Comparison of ENCODE assay signal across 22 cellular contexts in genomic region chr2:26710174-26710573, GRCh38. TPM values are rescaled to one million over a fixed set of nuclear protein-coding genes. Genes with fewer than 3 reads are reported as not detected.
DNase-seq lines count a peak whose midpoint lies in the region; ATAC-seq and TF ChIP-seq lines count a peak whose summit lies in the region.
"Had no signal": no experiment of that assay in that cellular context is flagged by ENCODE, and none has a peak within 500 bp of the region (broad histone marks: within the 10 kb centered on the region; RNA-seq: fewer than 3 reads in every experiment).

No MANE protein-coding gene starts in this region.

- 70% methylated on average over 9 of the region's 9 CpGs for WGBS in esophagus muscularis mucosa
- 84% methylated on average over 9 of the region's 9 CpGs for WGBS in thyroid gland, 2 donors

- TF ChIP-seq CTCF in WTC11 (IDR thresholded peaks at IDR 0.05) (no peak), esophagus muscularis mucosa (IDR thresholded peaks at IDR 0.05) (no peak), nephron (IDR thresholded peaks at IDR 0.05; ENCODE audit: unreplicated experiment in 3 of 3) (no peak), thyroid gland (IDR thresholded peaks at IDR 0.05) (no peak), GM10248 (IDR thresholded peaks at IDR 0.05; ENCODE audit: control extremely low read depth, extremely low read depth, low read depth, missing control alignments) (no peak), vagina (IDR thresholded peaks at IDR 0.05) (no peak)

- H3K27me3 ChIP-seq in esophagus muscularis mucosa, result no peaks in the 10 kb centered on the region
- H3K27me3 ChIP-seq in thyroid gland, result no peaks in the 10 kb centered on the region
- no peaks in the 10 kb centered on the region for H3K27me3 ChIP-seq in vagina
- H3K27me3 ChIP-seq: breast epithelium, left lung had no signal

- H3K4me3 ChIP-seq in esophagus muscularis mucosa, result no peak overlapping the region
- H3K4me3 ChIP-seq in thyroid gland (replicated peaks in 1 of 3), result no peak overlapping the region
- H3K4me3 ChIP-seq in vagina, result no peak overlapping the region
- H3K4me3 ChIP-seq: breast epithelium, left lung, mucosa of descending colon, SK-N-MC had no signal

- TF ChIP-seq POLR2A in esophagus muscularis mucosa (IDR thresholded peaks at IDR 0.05; ENCODE audit: low read depth), result no peak
- TF ChIP-seq POLR2A in thyroid gland (IDR thresholded peaks at IDR 0.05), result no peak
- no peak for TF ChIP-seq POLR2A in vagina (IDR thresholded peaks at IDR 0.05)

- no peaks in the 10 kb centered on the region; the same call in 1 of the 2 replicates for H3K27me3 Mint-ChIP-seq in WTC11 (ENCODE audit: low read depth)
- H3K27me3 Mint-ChIP-seq in nephron (ENCODE audit: low read depth), result peaks cover 11% of the 10 kb centered on the region
- H3K27me3 Mint-ChIP-seq: activated CD4-positive, alpha-beta T cell treated with anti-CD3 and anti-CD28 coated beads, Interleukin-2, amount 10 ng/mL, durations not matched to agents 7 days and 5 days; stimulated activated naive CD8-positive, alpha-beta T cell treated with anti-CD3 and anti-CD28 coated beads, Interleukin-15, Interleukin-2, amounts not matched to agents 100 ng/mL and 50 ng/mL, for 24 hours had no signal

- 0 out of 2 replicates have a peak, but pooled peaks have one; percentile 29 for ATAC-seq in WTC11
- ATAC-seq: activated naive CD8-positive, alpha-beta T cell treated with anti-CD3 and anti-CD28 coated beads, Interleukin-2, amount 50 U/mL, for 24 hours; left lung; mucosa of descending colon had no signal

- H3K9me3 Mint-ChIP-seq in WTC11 (no peaks in the 10 kb centered on the region), nephron (no peaks in the 10 kb centered on the region)
- H3K9me3 Mint-ChIP-seq: activated CD4-positive, alpha-beta T cell treated with anti-CD3 and anti-CD28 coated beads, Interleukin-2, amount 10 ng/mL, durations not matched to agents 7 days and 5 days; activated naive CD8-positive, alpha-beta T cell treated with anti-CD3 and anti-CD28 coated beads, Interleukin-2, amount 50 U/mL, for 24 hours; activated T-helper 2 cell treated with anti-CD3 and anti-CD28 coated beads, Interferon-gamma antibody, Interleukin-2, Interleukin-4, amounts not matched to agents 10 μg/mL and 5 μg/mL and 100 μg/mL, durations not matched to agents 14 hours and 24 hours and 36 hours; CD4-positive, CD25-positive, alpha-beta regulatory T cell; stimulated activated naive CD8-positive, alpha-beta T cell treated with anti-CD3 and anti-CD28 coated beads, Interleukin-15, Interleukin-2, amounts not matched to agents 100 ng/mL and 50 ng/mL, for 24 hours had no signal

- intact Hi-C loops in esophagus muscularis mucosa (cut with DNase I), result no loop called here
- intact Hi-C loops in thyroid gland (cut with DNase I), result no loop called here
- intact Hi-C loops in vagina (cut with DNase I), result no loop called here

- POLR2A ChIA-PET in WTC11 (lab: Charles Lee), result no interaction called here
- POLR2A ChIA-PET in GM10248 (lab: Yijun Ruan, JAX), result no interaction called here

- H3K4me3 Mint-ChIP-seq in WTC11, result no peak overlapping the region
- H3K4me3 Mint-ChIP-seq in nephron, result peak overlapping the region in 1 of 3 experiments; percentile 54
- H3K4me3 Mint-ChIP-seq: activated CD4-positive, alpha-beta T cell treated with anti-CD3 and anti-CD28 coated beads, Interleukin-2, amount 10 ng/mL, durations not matched to agents 7 days and 5 days; activated naive CD8-positive, alpha-beta T cell treated with anti-CD3 and anti-CD28 coated beads, Interleukin-2, amount 50 U/mL, for 24 hours; CD4-positive, CD25-positive, alpha-beta regulatory T cell; stimulated activated naive CD8-positive, alpha-beta T cell treated with anti-CD3 and anti-CD28 coated beads, Interleukin-15, Interleukin-2, amounts not matched to agents 100 ng/mL and 50 ng/mL, for 24 hours had no signal

- H3K27ac ChIP-seq in esophagus muscularis mucosa (replicated peaks in 1 of 4), result peak overlapping the region; percentile 61 to 80 (median 70)
- H3K27ac ChIP-seq in thyroid gland, result peak overlapping the region; percentile 41 to 67 (median 54)
- no peak overlapping the region for H3K27ac ChIP-seq in vagina
- H3K27ac ChIP-seq: breast epithelium, KMS-11, left lung, SK-N-MC had no signal

- H3K4me1 ChIP-seq in esophagus muscularis mucosa (peaks cover 37 to 80% (median 69%) of the 10 kb centered on the region in 4 donors), thyroid gland (peaks cover 51 to 75% of the 10 kb centered on the region in 2 donors), vagina (peaks cover 5% of the 10 kb centered on the region)
- H3K4me1 ChIP-seq: breast epithelium, left lung had no signal

- H3K27ac Mint-ChIP-seq in WTC11 (no peak overlapping the region), nephron (peak overlapping the region; percentile 41 to 84 (median 54))
- H3K27ac Mint-ChIP-seq: activated CD4-positive, alpha-beta T cell treated with anti-CD3 and anti-CD28 coated beads, Interleukin-2, amount 10 ng/mL, durations not matched to agents 7 days and 5 days; activated naive CD8-positive, alpha-beta T cell treated with anti-CD3 and anti-CD28 coated beads, Interleukin-2, amount 50 U/mL, for 24 hours; activated T-helper 2 cell treated with anti-CD3 and anti-CD28 coated beads, Interferon-gamma antibody, Interleukin-2, Interleukin-4, amounts not matched to agents 10 μg/mL and 5 μg/mL and 100 μg/mL, durations not matched to agents 14 hours and 24 hours and 36 hours; CD4-positive, CD25-positive, alpha-beta regulatory T cell; stimulated activated naive CD8-positive, alpha-beta T cell treated with anti-CD3 and anti-CD28 coated beads, Interleukin-15, Interleukin-2, amounts not matched to agents 100 ng/mL and 50 ng/mL, for 24 hours had no signal

- no peaks in the 10 kb centered on the region for H3K36me3 Mint-ChIP-seq in WTC11
- H3K36me3 Mint-ChIP-seq in nephron (ENCODE audit: low read depth), result no peaks in the 10 kb centered on the region
- H3K36me3 Mint-ChIP-seq: CD4-positive, CD25-positive, alpha-beta regulatory T cell had no signal

- DNase-seq in WTC11 (ENCODE audit: low spot score) (no peak), esophagus muscularis mucosa (ENCODE audit: extremely low spot score) (no peak), thyroid gland (no peak), GM10248 (ENCODE audit: extremely low spot score) (no peak), HPDE6-E6E7 (ENCODE audit: extremely low spot score) (no peak), vagina (ENCODE audit: extremely low spot score in 2 of 2) (no peak)
- DNase-seq: activated CD4-positive, alpha-beta T cell treated with anti-CD3 and anti-CD28 coated beads, Interleukin-2, amount 10 ng/mL, durations not matched to agents 7 days and 5 days; activated naive CD8-positive, alpha-beta T cell treated with anti-CD3 and anti-CD28 coated beads, Interleukin-2, amount 50 U/mL, for 24 hours; CD4-positive, CD25-positive, alpha-beta regulatory T cell; DMS 273 treated with DMSO at 0.1 percent for 48 hours; mucosa of descending colon; NCI-H1694; NCI-H526; T-helper 2 cell had no signal

- CTCF ChIA-PET in WTC11 (lab: Charles Lee) (interaction anchor here (1.2 to 2.8 kb wide), 3 partner anchors 35 to 132 kb away, joined by 3 to 11 read pairs (median 4); no protein-coding TSS in a partner anchor), GM10248 (lab: Yijun Ruan, JAX) (no interaction called here)

- H3K4me1 Mint-ChIP-seq in WTC11 (peaks cover 4% of the 10 kb centered on the region), nephron (peaks cover 64% of the 10 kb centered on the region)
- H3K4me1 Mint-ChIP-seq: activated CD4-positive, alpha-beta T cell treated with anti-CD3 and anti-CD28 coated beads, Interleukin-2, amount 10 ng/mL, durations not matched to agents 7 days and 5 days; activated naive CD8-positive, alpha-beta T cell treated with anti-CD3 and anti-CD28 coated beads, Interleukin-2, amount 50 U/mL, for 24 hours; CD4-positive, CD25-positive, alpha-beta regulatory T cell had no signal

- H3K36me3 ChIP-seq in esophagus muscularis mucosa (no peaks in the 10 kb centered on the region), thyroid gland (no peaks in the 10 kb centered on the region), vagina (no peaks in the 10 kb centered on the region)
- H3K36me3 ChIP-seq: breast epithelium, left lung had no signal

- H3K9me3 ChIP-seq in esophagus muscularis mucosa, result no peaks in the 10 kb centered on the region
- no peaks in the 10 kb centered on the region for H3K9me3 ChIP-seq in thyroid gland
- no peaks in the 10 kb centered on the region for H3K9me3 ChIP-seq in vagina
- H3K9me3 ChIP-seq: breast epithelium, left lung, mucosa of descending colon had no signal

- TF ChIP-seq EP300 in esophagus muscularis mucosa (IDR thresholded peaks at IDR 0.05), result no peak

TF ChIP-seq in WTC11, 78 proteins besides CTCF, POLR2A, EP300 and RAD21 (continues in another document):
- TF ChIP-seq FOXJ3 (CRISPR knock-in tag; IDR thresholded peaks at IDR 0.05; ENCODE audit: borderline replicate concordance) (no peak), USF1 (CRISPR knock-in tag; IDR thresholded peaks at IDR 0.05) (no peak)

RNA-seq across cellular contexts. Expression of gene KCNK3, which starts 17.7 kb away (rescaled TPM):
- total RNA-seq in WTC11 (2021) (0.22 to 0.30 TPM (median 0.30 TPM) in 3 replicates), esophagus muscularis mucosa (10 to 100 TPM in 1 of 4 donors, 1 to 10 TPM in 3; 2.1 to 13.0 (median 7.9) TPM), thyroid gland (1 to 10 TPM; 4.8 to 8.3 (median 5.6) TPM), vagina (10.6 TPM)
- total RNA-seq: activated CD4-positive, alpha-beta T cell treated with anti-CD3 and anti-CD28 coated beads, Interleukin-2, amount 10 ng/mL, durations not matched to agents 7 days and 5 days; activated T-helper 2 cell treated with anti-CD3 and anti-CD28 coated beads, Interferon-gamma antibody, Interleukin-2, Interleukin-4, amounts not matched to agents 10 μg/mL and 5 μg/mL and 100 μg/mL, durations not matched to agents 14 hours and 24 hours and 36 hours; CD4-positive, CD25-positive, alpha-beta regulatory T cell; G401 had no signal

RNA-seq across cellular contexts. Expression of gene SLC35F6, which starts 53.9 kb away (rescaled TPM):
- 10.3 to 12.0 TPM (median 11.9 TPM) in 3 replicates for total RNA-seq in WTC11 (2021)
- total RNA-seq in esophagus muscularis mucosa, result 10 to 100 TPM; 31.6 to 50.7 (median 41.3) TPM
- 10 to 100 TPM; 73.1 to 91.2 (median 80.7) TPM for total RNA-seq in thyroid gland
- total RNA-seq in vagina, result 40.8 TPM
